In genomic region chr1:84584126-84584525, GRCh38 we compare ENCODE assay signal across 20 cellular contexts. TPM values are rescaled to one million over a fixed set of nuclear protein-coding genes. Genes with fewer than 3 reads are reported as not detected.
DNase-seq lines count a peak whose midpoint lies in the region; ATAC-seq and TF ChIP-seq lines count a peak whose summit lies in the region.
"Had no signal": no experiment of that assay in that cellular context is flagged by ENCODE, and none has a peak within 500 bp of the region (broad histone marks: within the 10 kb centered on the region; RNA-seq: fewer than 3 reads in every experiment).

No MANE protein-coding gene starts in this region.

- no peaks in the 10 kb centered on the region for H3K27me3 ChIP-seq in prostate gland (replicated peaks; ENCODE audit: insufficient read depth)
- H3K27me3 ChIP-seq: body of pancreas, upper lobe of right lung had no signal

- peaks cover 3% of the 10 kb centered on the region for H3K9me3 Mint-ChIP-seq in nephron
- H3K9me3 Mint-ChIP-seq in activated naive CD8-positive, alpha-beta T cell treated with anti-CD3 and anti-CD28 coated beads for 36 hours, result no peaks in the 10 kb centered on the region
- H3K9me3 Mint-ChIP-seq in activated CD4-positive, alpha-beta memory T cell treated with anti-CD3 and anti-CD28 coated beads for 36 hours, result no peaks in the 10 kb centered on the region
- H3K9me3 Mint-ChIP-seq: activated T-helper 17 cell treated with anti-CD3 and anti-CD28 coated beads, Interleukin-2, amount 50 U/mL, for 72 hours had no signal

- peak overlapping the region; percentile 95 to 99 (median 98) for H3K27ac Mint-ChIP-seq in nephron
- H3K27ac Mint-ChIP-seq in activated naive CD8-positive, alpha-beta T cell treated with anti-CD3 and anti-CD28 coated beads for 36 hours, result no peak overlapping the region
- H3K27ac Mint-ChIP-seq in activated CD4-positive, alpha-beta memory T cell treated with anti-CD3 and anti-CD28 coated beads for 36 hours, result no peak overlapping the region
- H3K27ac Mint-ChIP-seq: activated naive CD8-positive, alpha-beta T cell; activated T-helper 17 cell treated with anti-CD3 and anti-CD28 coated beads, Interleukin-2, amount 50 U/mL, for 72 hours had no signal

- H3K4me3 ChIP-seq in SK-N-MC (peak overlapping the region; percentile 60), prostate gland (no peak overlapping the region)
- H3K4me3 ChIP-seq: body of pancreas, upper lobe of right lung had no signal

- no peak for TF ChIP-seq POLR2A in prostate gland (IDR thresholded peaks at IDR 0.05)

- H3K4me1 Mint-ChIP-seq in nephron, result peaks cover 36% of the 10 kb centered on the region
- H3K4me1 Mint-ChIP-seq in activated naive CD8-positive, alpha-beta T cell treated with anti-CD3 and anti-CD28 coated beads for 36 hours, result no peaks in the 10 kb centered on the region
- H3K4me1 Mint-ChIP-seq in activated CD4-positive, alpha-beta memory T cell treated with anti-CD3 and anti-CD28 coated beads for 36 hours (ENCODE audit: low read depth), result no peaks in the 10 kb centered on the region
- H3K4me1 Mint-ChIP-seq: activated T-helper 17 cell treated with anti-CD3 and anti-CD28 coated beads, Interleukin-2, amount 50 U/mL, for 72 hours had no signal

- H3K9ac ChIP-seq in SK-N-MC (ENCODE audit: insufficient read length), result no peak overlapping the region

- 88% methylated on average over 2 of the region's 2 CpGs for WGBS in prostate gland

- POLR2A ChIA-PET in activated CD4-positive, alpha-beta memory T cell treated with anti-CD3 and anti-CD28 coated beads for 36 hours (lab: Charles Lee), result interaction anchor here (1.0 kb wide), 1 partner anchor 8 kb away, joined by 3 read pairs; no protein-coding TSS in a partner anchor

- peaks cover 2% of the 10 kb centered on the region; the same call in 1 of the 2 replicates for H3K9me3 ChIP-seq in SK-N-MC (ENCODE audit: low read depth, low read length)
- H3K9me3 ChIP-seq in prostate gland, result no peaks in the 10 kb centered on the region
- H3K9me3 ChIP-seq: body of pancreas, upper lobe of right lung had no signal

- DNase-seq in SK-N-MC (ENCODE audit: low read depth, low spot score) (no peak), prostate gland (ENCODE audit: low spot score) (no peak)
- no peak for DNase-seq in activated naive CD8-positive, alpha-beta T cell treated with anti-CD3 and anti-CD28 coated beads for 36 hours
- DNase-seq in activated CD4-positive, alpha-beta memory T cell treated with anti-CD3 and anti-CD28 coated beads for 36 hours, result no peak
- DNase-seq: activated CD4-positive, alpha-beta T cell treated with anti-CD3 and anti-CD28 coated beads for 4 hours; body of pancreas; DMS79; endodermal cell; NCI-H1092 treated with DMSO at 0.1 percent for 48 hours; NCI-H2029 treated with DMSO at 0.1 percent for 48 hours; NCI-H446; occipital lobe; upper lobe of right lung had no signal

- CTCF ChIA-PET in activated CD4-positive, alpha-beta memory T cell treated with anti-CD3 and anti-CD28 coated beads for 36 hours (lab: Charles Lee), result no interaction called here

- no peaks in the 10 kb centered on the region for H3K4me1 ChIP-seq in prostate gland (replicated peaks)
- H3K4me1 ChIP-seq: body of pancreas, upper lobe of right lung had no signal

- no peaks in the 10 kb centered on the region for H3K27me3 Mint-ChIP-seq in nephron (ENCODE audit: low read depth)
- no peaks in the 10 kb centered on the region for H3K27me3 Mint-ChIP-seq in activated naive CD8-positive, alpha-beta T cell treated with anti-CD3 and anti-CD28 coated beads for 36 hours
- H3K27me3 Mint-ChIP-seq in activated CD4-positive, alpha-beta memory T cell treated with anti-CD3 and anti-CD28 coated beads for 36 hours, result peaks cover 10% of the 10 kb centered on the region
- H3K27me3 Mint-ChIP-seq: activated naive CD8-positive, alpha-beta T cell had no signal

- no peaks in the 10 kb centered on the region for H3K36me3 ChIP-seq in SK-N-MC (ENCODE audit: insufficient read depth, low read length)
- no peaks in the 10 kb centered on the region for H3K36me3 ChIP-seq in prostate gland
- H3K36me3 ChIP-seq: upper lobe of right lung had no signal

- ATAC-seq in GM18873 (IDR thresholded peaks at IDR 0.05; ENCODE audit: low FRiP score, unreplicated experiment), result peak; percentile 49
- ATAC-seq in HG02571 (IDR thresholded peaks at IDR 0.05; ENCODE audit: unreplicated experiment), result peak; percentile 55
- no peak for ATAC-seq in GM21825 (IDR thresholded peaks at IDR 0.05; ENCODE audit: unreplicated experiment)
- ATAC-seq: activated T-helper 17 cell treated with anti-CD3 and anti-CD28 coated beads, Interleukin-2, amount 50 U/mL, for 72 hours; body of pancreas; left lobe of liver; upper lobe of right lung had no signal

- H3K27ac ChIP-seq in SK-N-MC (peak overlapping the region; percentile 94), prostate gland (no peak overlapping the region)
- H3K27ac ChIP-seq: body of pancreas, upper lobe of right lung had no signal

- peak overlapping the region in 1 of 3 experiments; percentile 37 for H3K4me3 Mint-ChIP-seq in nephron
- no peak overlapping the region for H3K4me3 Mint-ChIP-seq in activated naive CD8-positive, alpha-beta T cell treated with anti-CD3 and anti-CD28 coated beads for 36 hours
- H3K4me3 Mint-ChIP-seq in activated CD4-positive, alpha-beta memory T cell treated with anti-CD3 and anti-CD28 coated beads for 36 hours, result no peak overlapping the region
- H3K4me3 Mint-ChIP-seq: activated naive CD8-positive, alpha-beta T cell; activated T-helper 17 cell treated with anti-CD3 and anti-CD28 coated beads, Interleukin-2, amount 50 U/mL, for 72 hours; endodermal cell had no signal

- TF ChIP-seq CTCF in nephron (IDR thresholded peaks at IDR 0.05; ENCODE audit: unreplicated experiment in 3 of 3), result no peak
- no peak for TF ChIP-seq CTCF in prostate gland (IDR thresholded peaks at IDR 0.05)

- intact Hi-C loops in prostate gland (cut with DNase I), result no loop called here
- intact Hi-C loops in activated CD4-positive, alpha-beta memory T cell treated with anti-CD3 and anti-CD28 coated beads for 36 hours (cut with micrococcal nuclease), result no loop called here

- H3K36me3 Mint-ChIP-seq in nephron (ENCODE audit: low read depth), result no peaks in the 10 kb centered on the region
- H3K36me3 Mint-ChIP-seq in activated naive CD8-positive, alpha-beta T cell treated with anti-CD3 and anti-CD28 coated beads for 36 hours, result no peaks in the 10 kb centered on the region
- H3K36me3 Mint-ChIP-seq in activated CD4-positive, alpha-beta memory T cell treated with anti-CD3 and anti-CD28 coated beads for 36 hours, result no peaks in the 10 kb centered on the region
- H3K36me3 Mint-ChIP-seq: activated naive CD8-positive, alpha-beta T cell had no signal

RNA-seq across cellular contexts. Expression of gene CTBS, which starts 9.9 kb away (rescaled TPM):
- total RNA-seq in prostate gland, result 10 to 100 TPM; 15.1 to 45.5 TPM
- total RNA-seq in activated naive CD8-positive, alpha-beta T cell treated with anti-CD3 and anti-CD28 coated beads for 36 hours, result 10 to 100 TPM; 10.6 to 12.6 TPM
- total RNA-seq in activated CD4-positive, alpha-beta memory T cell treated with anti-CD3 and anti-CD28 coated beads for 36 hours, result 10 to 100 TPM; 22.9 to 24.2 TPM

Comparison
In these comparisons a context has a peak if more than half of its experiments do, and no peak if none do; other contexts are left out.
1. H3K27ac Mint-ChIP-seq: peak in nephron (3 of 3); none in activated naive CD8-positive, alpha-beta T cell treated with anti-CD3 and anti-CD28 coated beads for 36 hours (single experiment) and activated CD4-positive, alpha-beta memory T cell treated with anti-CD3 and anti-CD28 coated beads for 36 hours (single experiment).